ENCODE assay signal across 8 cellular contexts in the genomic region with DNA sequence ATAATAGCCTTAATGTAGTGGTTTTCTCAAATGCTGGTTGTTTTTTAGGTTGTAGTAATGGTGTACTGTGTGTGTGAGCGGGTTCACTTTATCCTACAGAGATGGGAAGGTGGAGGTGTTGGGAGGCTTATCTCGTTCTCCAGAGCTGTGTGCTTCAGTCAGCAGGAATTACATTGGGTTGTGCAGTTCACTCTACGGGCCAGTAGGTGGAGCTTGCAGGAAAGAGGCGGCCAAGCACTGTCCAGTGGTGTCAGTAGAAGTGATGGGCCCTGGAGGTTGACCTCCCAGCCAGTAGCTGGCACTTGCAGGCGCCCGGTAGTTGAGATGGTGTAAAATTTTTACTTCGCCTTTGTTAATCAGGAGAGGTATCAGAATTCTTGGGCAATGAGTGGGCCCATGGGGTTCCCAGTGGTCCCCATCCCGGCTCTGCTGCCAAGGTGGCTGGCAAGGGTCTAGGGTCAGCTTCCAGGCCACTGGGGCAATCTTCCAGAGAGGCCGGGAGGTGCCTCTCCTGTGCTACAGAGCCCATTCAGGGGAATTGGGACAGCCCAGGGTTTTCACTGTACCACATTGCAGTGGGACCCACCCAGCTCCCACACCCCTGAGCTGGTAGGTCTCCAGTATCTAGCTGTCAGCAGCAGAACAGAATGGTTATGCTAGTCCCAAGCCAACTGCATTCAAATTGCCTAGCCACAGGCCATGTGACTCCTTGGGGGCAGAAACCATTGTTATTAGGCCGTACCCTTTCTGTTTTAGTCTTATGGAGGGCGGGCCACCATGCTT. TPM values are rescaled to one million over a fixed set of nuclear protein-coding genes. Genes with fewer than 3 reads are reported as not detected.
DNase-seq lines count a peak whose midpoint lies in the region; ATAC-seq and TF ChIP-seq lines count a peak whose summit lies in the region.

No MANE protein-coding gene starts in this region.

- peaks cover 2% of the 10 kb centered on the region for H3K4me1 ChIP-seq in endodermal cell (ENCODE audit: control insufficient read depth, insufficient read depth, low read length)

- H3K9me3 ChIP-seq in endodermal cell (ENCODE audit: control insufficient read depth, low read length): peaks cover 10% of the 10 kb centered on the region

- CTCF ChIA-PET in activated CD8-positive, alpha-beta T cell treated with anti-CD3 and anti-CD28 coated beads for 36 hours (lab: Charles Lee): interaction anchor here (0.7 to 5.6 kb wide), 56 partner anchors 10 to 222 kb away, joined by 3 to 59 read pairs (median 6); partner anchors contain the start of gene TMEM123

- peaks cover 57% of the 10 kb centered on the region for H3K36me3 Mint-ChIP-seq in activated CD8-positive, alpha-beta T cell treated with anti-CD3 and anti-CD28 coated beads for 36 hours (ENCODE audit: low read depth)
- H3K36me3 Mint-ChIP-seq in endodermal cell (ENCODE audit: low read depth): peaks cover 63% of the 10 kb centered on the region

- peaks cover 43% of the 10 kb centered on the region for H3K4me1 Mint-ChIP-seq in activated CD8-positive, alpha-beta T cell treated with anti-CD3 and anti-CD28 coated beads for 36 hours (ENCODE audit: low read depth)
- peaks cover 12% of the 10 kb centered on the region for H3K4me1 Mint-ChIP-seq in endodermal cell

- no peak overlapping the region for H3K9ac ChIP-seq in endodermal cell (ENCODE audit: extremely low read depth, low read length, poor library complexity, severe bottlenecking)

- ATAC-seq in GM19324 (IDR thresholded peaks at IDR 0.05; ENCODE audit: low FRiP score, unreplicated experiment): peak; percentile 75
- peak; percentile 89 for ATAC-seq in HG03354 (IDR thresholded peaks at IDR 0.05; ENCODE audit: poor library complexity, severe bottlenecking, unreplicated experiment)
- ATAC-seq in activated CD8-positive, alpha-beta T cell treated with anti-CD3 and anti-CD28 coated beads for 36 hours: peak; percentile 80

- peak; percentile 31 for DNase-seq in CMK (ENCODE audit: low read depth)
- DNase-seq in NCI-H748 (lab: John Stamatoyannopoulos, UW; ENCODE audit: unreplicated experiment): peak; percentile 69
- peak; percentile 68 for DNase-seq in activated CD8-positive, alpha-beta T cell treated with anti-CD3 and anti-CD28 coated beads for 36 hours
- DNase-seq in endodermal cell: peak; percentile 92
- peak; percentile 16 for DNase-seq in middle frontal gyrus (ENCODE audit: extremely low spot score, low spot score)
- peak; percentile 26 for DNase-seq in stimulated activated naive CD4-positive, alpha-beta T cell treated with Interleukin-2 at 50 U/mL for 16 hours (lab: John Stamatoyannopoulos, UW)

- no peaks in the 10 kb centered on the region for H3K27me3 ChIP-seq in endodermal cell (ENCODE audit: control insufficient read depth, insufficient read depth, low read length, poor library complexity, severe bottlenecking)

- no peaks in the 10 kb centered on the region for H3K27me3 Mint-ChIP-seq in activated CD8-positive, alpha-beta T cell treated with anti-CD3 and anti-CD28 coated beads for 36 hours
- H3K27me3 Mint-ChIP-seq in endodermal cell (ENCODE audit: insufficient read depth): no peaks in the 10 kb centered on the region

- peaks cover 8% of the 10 kb centered on the region for H3K9me3 Mint-ChIP-seq in activated CD8-positive, alpha-beta T cell treated with anti-CD3 and anti-CD28 coated beads for 36 hours
- H3K9me3 Mint-ChIP-seq in endodermal cell: no peaks in the 10 kb centered on the region

- POLR2A ChIA-PET in activated CD8-positive, alpha-beta T cell treated with anti-CD3 and anti-CD28 coated beads for 36 hours (lab: Charles Lee): interaction anchor here (0.8 to 1.6 kb wide), 6 partner anchors 9 to 100 kb away, joined by 3 to 4 read pairs (median 3); no protein-coding TSS in a partner anchor

- WGBS in endodermal cell (ENCODE audit: insufficient coverage in 1 of 2, insufficient read length in 1 of 2), 2 experiments: 65 to 67% methylated on average over 7 to 11 of the region's 11 CpGs

- H3K27ac Mint-ChIP-seq in activated CD8-positive, alpha-beta T cell treated with anti-CD3 and anti-CD28 coated beads for 36 hours: peak overlapping the region; percentile 39
- peak overlapping the region; percentile 50 for H3K27ac Mint-ChIP-seq in endodermal cell

- H3K27ac ChIP-seq in endodermal cell (ENCODE audit: low read depth, low read length): no peak overlapping the region

- H3K36me3 ChIP-seq in endodermal cell (ENCODE audit: control insufficient read depth, insufficient read depth, low read length): peaks cover 80% of the 10 kb centered on the region

- intact Hi-C loops in activated CD8-positive, alpha-beta T cell treated with anti-CD3 and anti-CD28 coated beads for 36 hours (cut with micrococcal nuclease): loop anchor here (1.0 kb wide), 1 partner anchor 104 kb away; no protein-coding TSS in a partner anchor

- H3K4me3 Mint-ChIP-seq in activated CD8-positive, alpha-beta T cell treated with anti-CD3 and anti-CD28 coated beads for 36 hours: no peak overlapping the region
- H3K4me3 Mint-ChIP-seq in endodermal cell: no peak overlapping the region

- H3K4me3 ChIP-seq in endodermal cell (ENCODE audit: low read length): no peak overlapping the region

- TF ChIP-seq CTCF in activated CD8-positive, alpha-beta T cell treated with anti-CD3 and anti-CD28 coated beads for 36 hours (IDR thresholded peaks at IDR 0.05): peak; percentile 88
- TF ChIP-seq CTCF in endodermal cell (conservative IDR thresholded peaks at IDR 0.05): peak; percentile 89

RNA-seq across cellular contexts. Expression of gene BIRC2, which starts 43.8 kb away (rescaled TPM):
- total RNA-seq in activated CD8-positive, alpha-beta T cell treated with anti-CD3 and anti-CD28 coated beads for 36 hours: 10 to 100 TPM; 29.8 to 32.9 TPM
- 10 to 100 TPM; 45.4 to 55.3 TPM for total RNA-seq in endodermal cell
- polyA plus RNA-seq in endodermal cell (2013, experiment 1 of 2): 50.3 TPM
- polyA plus RNA-seq in endodermal cell (2013, experiment 2 of 2): 37.7 TPM

Comparison
In these comparisons a context has a peak if more than half of its experiments do, and no peak if none do; other contexts are left out.
1. DNase-seq: peak in every context shown above with its lines; median percentile 92 in endodermal cell; 69 in NCI-H748; 68 in activated CD8-positive, alpha-beta T cell treated with anti-CD3 and anti-CD28 coated beads for 36 hours; 31 in CMK; 26 in stimulated activated naive CD4-positive, alpha-beta T cell treated with Interleukin-2 at 50 U/mL for 16 hours; 16 in middle frontal gyrus.